1 cellular context compared by ENCODE assay signal in genomic region chrX:154400369-154400817, GRCh38.
TF ChIP-seq lines count a peak whose summit lies in the region.

No MANE protein-coding gene starts in this region.

TF ChIP-seq in GM12878, 131 proteins besides CTCF, POLR2A, EP300 and RAD21:
- TF ChIP-seq BACH1 (IDR thresholded peaks at IDR 0.05; ENCODE audit: borderline replicate concordance) = 0 out of 2 replicates have a peak, but pooled peaks have one; percentile 52
